In genomic region chr3:49630784-49631183, GRCh38 we compare ENCODE assay signal across 16 cellular contexts. TPM values are rescaled to one million over a fixed set of nuclear protein-coding genes. Genes with fewer than 3 reads are reported as not detected.
DNase-seq lines count a peak whose midpoint lies in the region; ATAC-seq and TF ChIP-seq lines count a peak whose summit lies in the region.
"Had no signal": no experiment of that assay in that cellular context is flagged by ENCODE, and none has a peak within 500 bp of the region (broad histone marks: within the 10 kb centered on the region; RNA-seq: fewer than 3 reads in every experiment).

No MANE protein-coding gene starts in this region.

- peaks cover 0 to 4% of the 10 kb centered on the region in 2 donors for H3K36me3 Mint-ChIP-seq in activated T-cell treated with anti-CD3 and anti-CD28 coated beads, Interleukin-2, amount 50 U/mL, for 72 hours (ENCODE audit: insufficient read depth in 2 of 2)
- H3K36me3 Mint-ChIP-seq in activated T-cell treated with anti-CD3 and anti-CD28 coated beads, Interleukin-2, amount 50 U/mL, for 4 hours (ENCODE audit: insufficient read depth), result no peaks in the 10 kb centered on the region
- H3K36me3 Mint-ChIP-seq: CD14-positive monocyte; CD8-positive, alpha-beta T cell had no signal

- H3K27ac ChIP-seq in WERI-Rb-1, result peak overlapping the region; percentile 56; the same call in 1 of the 2 replicates
- H3K27ac ChIP-seq: 22Rv1 had no signal

- no peaks in the 10 kb centered on the region for H3K27me3 ChIP-seq in WERI-Rb-1 (ENCODE audit: insufficient read depth, low read depth, severe bottlenecking)

- H3K27me3 Mint-ChIP-seq in activated T-cell treated with anti-CD3 and anti-CD28 coated beads, Interleukin-2, amount 50 U/mL, for 72 hours (ENCODE audit: low read depth), result peaks cover 21% of the 10 kb centered on the region
- peaks cover 2% of the 10 kb centered on the region for H3K27me3 Mint-ChIP-seq in activated T-cell treated with anti-CD3 and anti-CD28 coated beads, Interleukin-2, amount 50 U/mL, for 4 hours (ENCODE audit: low read depth)

- no peak for DNase-seq in activated T-cell treated with anti-CD3 and anti-CD28 coated beads, Interleukin-2, amount 50 U/mL, for 72 hours
- DNase-seq in activated T-cell treated with anti-CD3 and anti-CD28 coated beads, Interleukin-2, amount 50 U/mL, for 4 hours, result no peak
- DNase-seq in WERI-Rb-1 (no peak), kidney tubule cell (ENCODE audit: low spot score) (peak; percentile 32), SHP77 (lab: John Stamatoyannopoulos, UW) (no peak), cerebellar cortex (ENCODE audit: low spot score) (no peak), ureter (ENCODE audit: low spot score) (no peak)
- DNase-seq: CD8-positive, alpha-beta T cell; COR-L47; DMS153; DMS79 treated with DMSO at 0.1 percent for 48 hours; GDM1 had no signal

- H3K9me3 ChIP-seq in WERI-Rb-1 (ENCODE audit: severe bottlenecking), result no peaks in the 10 kb centered on the region
- H3K9me3 ChIP-seq: HAP-1 had no signal

- no peak for TF ChIP-seq CTCF in WERI-Rb-1 (IDR thresholded peaks at IDR 0.05; ENCODE audit: low read depth, low read length)

- ATAC-seq in activated T-cell treated with anti-CD3 and anti-CD28 coated beads, Interleukin-2, amount 50 U/mL, for 72 hours (replicated peaks in 1 of 2), result no peak
- ATAC-seq in activated T-cell treated with anti-CD3 and anti-CD28 coated beads, Interleukin-2, amount 50 U/mL, for 4 hours, result no peak
- ATAC-seq in GM18511 (IDR thresholded peaks at IDR 0.05; ENCODE audit: unreplicated experiment), result no peak
- ATAC-seq: CD8-positive, alpha-beta T cell had no signal

- peak overlapping the region; percentile 71 for H3K27ac Mint-ChIP-seq in activated T-cell treated with anti-CD3 and anti-CD28 coated beads, Interleukin-2, amount 50 U/mL, for 72 hours
- H3K27ac Mint-ChIP-seq: CD8-positive, alpha-beta T cell had no signal

- no peak overlapping the region for H3K4me3 ChIP-seq in WERI-Rb-1 (ENCODE audit: low read depth, low read length)
- H3K4me3 ChIP-seq: HAP-1 had no signal

- peaks cover 0 to 5% of the 10 kb centered on the region in 2 donors for H3K9me3 Mint-ChIP-seq in activated T-cell treated with anti-CD3 and anti-CD28 coated beads, Interleukin-2, amount 50 U/mL, for 72 hours
- no peaks in the 10 kb centered on the region for H3K9me3 Mint-ChIP-seq in activated T-cell treated with anti-CD3 and anti-CD28 coated beads, Interleukin-2, amount 50 U/mL, for 4 hours
- H3K9me3 Mint-ChIP-seq: CD8-positive, alpha-beta T cell had no signal

- peaks cover 25% of the 10 kb centered on the region for H3K4me1 Mint-ChIP-seq in activated T-cell treated with anti-CD3 and anti-CD28 coated beads, Interleukin-2, amount 50 U/mL, for 72 hours (ENCODE audit: low read depth)
- peaks cover 4% of the 10 kb centered on the region for H3K4me1 Mint-ChIP-seq in activated T-cell treated with anti-CD3 and anti-CD28 coated beads, Interleukin-2, amount 50 U/mL, for 4 hours (ENCODE audit: low read depth)
- H3K4me1 Mint-ChIP-seq: CD14-positive monocyte had no signal

- peaks cover 44% of the 10 kb centered on the region for H3K36me3 ChIP-seq in WERI-Rb-1
- H3K36me3 ChIP-seq: HAP-1 had no signal

- no peak overlapping the region for H3K4me3 Mint-ChIP-seq in activated T-cell treated with anti-CD3 and anti-CD28 coated beads, Interleukin-2, amount 50 U/mL, for 72 hours
- H3K4me3 Mint-ChIP-seq in activated T-cell treated with anti-CD3 and anti-CD28 coated beads, Interleukin-2, amount 50 U/mL, for 4 hours, result no peak overlapping the region
- H3K4me3 Mint-ChIP-seq: CD8-positive, alpha-beta T cell had no signal

RNA-seq across cellular contexts. Expression of gene APEH, which starts 43.4 kb away (rescaled TPM):
- 100 to 1,000 TPM in 1 of 2 donors, 10 to 100 TPM in 1; 82.7 to 108 TPM for total RNA-seq in activated T-cell treated with anti-CD3 and anti-CD28 coated beads, Interleukin-2, amount 50 U/mL, for 72 hours
- 100 to 1,000 TPM; 129 to 183 (median 171) TPM for total RNA-seq in activated T-cell treated with anti-CD3 and anti-CD28 coated beads, Interleukin-2, amount 50 U/mL, for 4 hours
- total RNA-seq in ureter, result 152 TPM

RNA-seq across cellular contexts. Expression of gene MST1, which starts 58.5 kb away (rescaled TPM):
- total RNA-seq in activated T-cell treated with anti-CD3 and anti-CD28 coated beads, Interleukin-2, amount 50 U/mL, for 72 hours, result 10 to 100 TPM; 27.9 to 29.8 TPM
- total RNA-seq in activated T-cell treated with anti-CD3 and anti-CD28 coated beads, Interleukin-2, amount 50 U/mL, for 4 hours, result 1 to 10 TPM; 4.1 to 5.7 (median 4.7) TPM
- 16.6 TPM for total RNA-seq in ureter

RNA-seq across cellular contexts. Expression of gene RNF123, which starts 58.6 kb away (rescaled TPM):
- 10 to 100 TPM; 35.1 to 35.2 TPM for total RNA-seq in activated T-cell treated with anti-CD3 and anti-CD28 coated beads, Interleukin-2, amount 50 U/mL, for 72 hours
- 10 to 100 TPM; 34.0 to 41.4 (median 35.4) TPM for total RNA-seq in activated T-cell treated with anti-CD3 and anti-CD28 coated beads, Interleukin-2, amount 50 U/mL, for 4 hours
- 52.8 TPM for total RNA-seq in ureter
